In genomic region chr2:240479561-240479960, GRCh38 we compare ENCODE assay signal across 17 cellular contexts. TPM values are rescaled to one million over a fixed set of nuclear protein-coding genes. Genes with fewer than 3 reads are reported as not detected.
DNase-seq lines count a peak whose midpoint lies in the region; ATAC-seq and TF ChIP-seq lines count a peak whose summit lies in the region.
"Had no signal": no experiment of that assay in that cellular context is flagged by ENCODE, and none has a peak within 500 bp of the region (broad histone marks: within the 10 kb centered on the region; RNA-seq: fewer than 3 reads in every experiment).

No MANE protein-coding gene starts in this region.

- ATAC-seq in DND-41 (ENCODE audit: insufficient read depth, low read depth): no peak
- no peak for ATAC-seq in omental fat pad (ENCODE audit: low FRiP score)
- no peak for ATAC-seq in HG03439 (IDR thresholded peaks at IDR 0.05; ENCODE audit: unreplicated experiment)
- ATAC-seq in GM18909 (IDR thresholded peaks at IDR 0.05; ENCODE audit: poor library complexity, unreplicated experiment): no peak
- ATAC-seq: GM12878 had no signal

- H3K4me1 ChIP-seq in DND-41 (ENCODE audit: insufficient read depth, low read length): no peaks in the 10 kb centered on the region
- no peaks in the 10 kb centered on the region for H3K4me1 ChIP-seq in esophagus muscularis mucosa
- H3K4me1 ChIP-seq: BE2C had no signal

- intact Hi-C loops in esophagus muscularis mucosa (cut with DNase I): no loop called here

- H3K79me2 ChIP-seq in DND-41 (ENCODE audit: insufficient read depth, low read length): no peaks in the 10 kb centered on the region

- TF ChIP-seq EP300 in esophagus muscularis mucosa (IDR thresholded peaks at IDR 0.05): no peak

- DNase-seq in DND-41: peak; percentile 1
- DNase-seq in ELF-1 (ENCODE audit: low read depth, low spot score): peak; percentile 13
- DNase-seq in esophagus muscularis mucosa (ENCODE audit: extremely low spot score): peak; percentile 64
- peak; percentile 6 for DNase-seq in omental fat pad (ENCODE audit: low spot score)
- DNase-seq in activated T-cell treated with anti-CD3 and anti-CD28 coated beads, Interleukin-2, amount 50 U/mL, for 1 hour: no peak
- DNase-seq: BE2C; CD4-positive, alpha-beta T cell; NCI-H1417; NCI-H1930; NCI-H2171; NCI-H446 treated with DMSO at 0.1 percent for 48 hours; OCI-M1; SHP77 treated with DMSO at 0.1 percent for 48 hours had no signal

- TF ChIP-seq CTCF in DND-41 (IDR thresholded peaks at IDR 0.05; ENCODE audit: borderline replicate concordance, extremely low read depth, low read length, poor library complexity, severe bottlenecking) (no peak), esophagus muscularis mucosa (IDR thresholded peaks at IDR 0.05) (no peak), omental fat pad (IDR thresholded peaks at IDR 0.05) (no peak)

- no peaks in the 10 kb centered on the region for H3K27me3 ChIP-seq in DND-41 (ENCODE audit: insufficient read depth, low read length, poor library complexity)
- no peaks in the 10 kb centered on the region for H3K27me3 ChIP-seq in esophagus muscularis mucosa
- H3K27me3 ChIP-seq: BE2C had no signal

- no peak overlapping the region for H3K4me2 ChIP-seq in DND-41 (ENCODE audit: insufficient read depth, low read length)

- H3K4me3 ChIP-seq in DND-41 (ENCODE audit: low read depth in 1 of 2, low read length in 2 of 2) (no peak overlapping the region), esophagus muscularis mucosa (no peak overlapping the region)
- H3K4me3 ChIP-seq: GM12878 had no signal

- no peaks in the 10 kb centered on the region for H4K20me1 ChIP-seq in DND-41 (ENCODE audit: insufficient read depth, low read length)

- no peak for TF ChIP-seq POLR2A in esophagus muscularis mucosa (IDR thresholded peaks at IDR 0.05; ENCODE audit: low read depth)

- H3K27ac ChIP-seq in DND-41 (ENCODE audit: low read length): no peak overlapping the region
- no peak overlapping the region for H3K27ac ChIP-seq in esophagus muscularis mucosa (replicated peaks in 1 of 4)
- H3K27ac ChIP-seq: HL-60 had no signal

- WGBS in esophagus muscularis mucosa: 73% methylated on average over 13 of the region's 13 CpGs

- H3K9me3 ChIP-seq in DND-41 (ENCODE audit: insufficient read depth, low read length, severe bottlenecking): peaks cover 5% of the 10 kb centered on the region
- peaks cover 0 to 10% (median 0%) of the 10 kb centered on the region in 4 donors for H3K9me3 ChIP-seq in esophagus muscularis mucosa
- H3K9me3 ChIP-seq: BE2C had no signal

- H3K36me3 ChIP-seq in DND-41 (ENCODE audit: insufficient read depth, low read length) (peaks cover 11% of the 10 kb centered on the region), esophagus muscularis mucosa (peaks cover 0 to 4% (median 0%) of the 10 kb centered on the region in 4 donors)
- H3K36me3 ChIP-seq: BE2C had no signal

- no peak overlapping the region for H3K9ac ChIP-seq in DND-41 (ENCODE audit: low read depth, low read length)

- no peak overlapping the region for H2AFZ ChIP-seq in DND-41 (ENCODE audit: low read depth, low read length)

RNA-seq across cellular contexts. Expression of gene GPC1, which starts 44.1 kb away (rescaled TPM):
- total RNA-seq in esophagus muscularis mucosa (10 to 100 TPM; 29.1 to 71.5 (median 41.8) TPM), omental fat pad (10 to 100 TPM; 33.6 to 91.4 (median 39.5) TPM)
